Comparison of ENCODE assay signal across 13 cellular contexts in the genomic region with DNA sequence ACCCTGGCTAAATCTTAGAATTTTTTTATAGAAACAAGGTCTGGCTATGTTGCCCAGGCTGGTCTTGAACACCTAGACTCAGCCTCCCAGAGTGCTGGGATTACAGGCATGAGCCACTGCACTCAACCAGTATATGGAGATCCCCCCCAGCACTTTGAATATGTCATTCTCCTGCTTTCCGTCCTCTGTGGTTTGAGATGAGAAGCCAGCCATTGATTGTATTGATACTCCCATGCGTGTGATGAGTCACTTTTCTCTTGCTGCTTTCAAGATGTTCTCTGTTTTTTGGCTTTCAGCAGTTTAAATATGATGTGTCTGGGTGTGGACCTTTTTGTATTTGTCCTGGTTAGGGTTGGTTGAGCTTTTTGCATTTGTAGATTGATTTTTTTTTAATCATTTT.
DNase-seq lines count a peak whose midpoint lies in the region; ATAC-seq and TF ChIP-seq lines count a peak whose summit lies in the region.
"Had no signal": no experiment of that assay in that cellular context is flagged by ENCODE, and none has a peak within 500 bp of the region (broad histone marks: within the 10 kb centered on the region; RNA-seq: fewer than 3 reads in every experiment).

No MANE protein-coding gene starts in this region.

- H3K36me3 ChIP-seq in left lung, result peaks cover 0 to 53% of the 10 kb centered on the region in 2 donors
- H3K36me3 ChIP-seq: BLaER1 had no signal

- no peak overlapping the region for H3K4me3 ChIP-seq in left lung
- H3K4me3 ChIP-seq: BLaER1, upper lobe of right lung had no signal

- no peaks in the 10 kb centered on the region for H3K36me3 Mint-ChIP-seq in activated naive CD4-positive, alpha-beta T cell treated with anti-CD3 and anti-CD28 coated beads for 36 hours (ENCODE audit: low read depth)
- H3K36me3 Mint-ChIP-seq in activated naive CD8-positive, alpha-beta T cell treated with anti-CD3 and anti-CD28 coated beads for 36 hours, result no peaks in the 10 kb centered on the region
- H3K36me3 Mint-ChIP-seq in stimulated activated memory B cell treated with anti-CD40 and anti-IgM and Interleukin-4, amounts not matched to agents 10 μg/mL and 1 μg/mL and 100 μg/mL, for 72 hours, result no peaks in the 10 kb centered on the region
- H3K36me3 Mint-ChIP-seq: activated naive CD8-positive, alpha-beta T cell had no signal

- peak overlapping the region; percentile 57 for H3K27ac Mint-ChIP-seq in activated naive CD4-positive, alpha-beta T cell treated with anti-CD3 and anti-CD28 coated beads for 36 hours
- H3K27ac Mint-ChIP-seq in activated naive CD8-positive, alpha-beta T cell treated with anti-CD3 and anti-CD28 coated beads for 36 hours, result peak overlapping the region; percentile 66
- no peak overlapping the region for H3K27ac Mint-ChIP-seq in stimulated activated memory B cell treated with anti-CD40 and anti-IgM and Interleukin-4, amounts not matched to agents 10 μg/mL and 1 μg/mL and 100 μg/mL, for 72 hours
- H3K27ac Mint-ChIP-seq: activated naive CD8-positive, alpha-beta T cell had no signal

- H3K4me3 Mint-ChIP-seq in activated naive CD4-positive, alpha-beta T cell treated with anti-CD3 and anti-CD28 coated beads for 36 hours, result no peak overlapping the region
- H3K4me3 Mint-ChIP-seq in activated naive CD8-positive, alpha-beta T cell treated with anti-CD3 and anti-CD28 coated beads for 36 hours, result no peak overlapping the region
- H3K4me3 Mint-ChIP-seq in stimulated activated memory B cell treated with anti-CD40 and anti-IgM and Interleukin-4, amounts not matched to agents 10 μg/mL and 1 μg/mL and 100 μg/mL, for 72 hours, result no peak overlapping the region
- H3K4me3 Mint-ChIP-seq: activated naive CD8-positive, alpha-beta T cell had no signal

- H3K27ac ChIP-seq in left lung, result no peak overlapping the region
- H3K27ac ChIP-seq: BLaER1, upper lobe of right lung had no signal

- no peaks in the 10 kb centered on the region for H3K9me3 Mint-ChIP-seq in activated naive CD4-positive, alpha-beta T cell treated with anti-CD3 and anti-CD28 coated beads for 36 hours
- no peaks in the 10 kb centered on the region for H3K9me3 Mint-ChIP-seq in activated naive CD8-positive, alpha-beta T cell treated with anti-CD3 and anti-CD28 coated beads for 36 hours
- H3K9me3 Mint-ChIP-seq in stimulated activated memory B cell treated with anti-CD40 and anti-IgM and Interleukin-4, amounts not matched to agents 10 μg/mL and 1 μg/mL and 100 μg/mL, for 72 hours, result no peaks in the 10 kb centered on the region
- H3K9me3 Mint-ChIP-seq: naive thymus-derived CD4-positive, alpha-beta T cell had no signal

- TF ChIP-seq CTCF in left lung (IDR thresholded peaks at IDR 0.05), result no peak

- peaks cover 8% of the 10 kb centered on the region for H3K4me1 Mint-ChIP-seq in activated naive CD4-positive, alpha-beta T cell treated with anti-CD3 and anti-CD28 coated beads for 36 hours (ENCODE audit: low read depth)
- H3K4me1 Mint-ChIP-seq in activated naive CD8-positive, alpha-beta T cell treated with anti-CD3 and anti-CD28 coated beads for 36 hours, result peaks cover 8% of the 10 kb centered on the region
- H3K4me1 Mint-ChIP-seq in stimulated activated memory B cell treated with anti-CD40 and anti-IgM and Interleukin-4, amounts not matched to agents 10 μg/mL and 1 μg/mL and 100 μg/mL, for 72 hours, result no peaks in the 10 kb centered on the region

- no peaks in the 10 kb centered on the region for H3K27me3 ChIP-seq in left lung
- H3K27me3 ChIP-seq: BLaER1, upper lobe of right lung had no signal

- intact Hi-C loops in activated naive CD4-positive, alpha-beta T cell treated with anti-CD3 and anti-CD28 coated beads for 36 hours (cut with micrococcal nuclease), result loop anchor here (1.0 to 5.0 kb wide), 4 partner anchors 15 to 947 kb away; partner anchors contain the start of genes DNM1L, ETFBKMT and YARS2
- intact Hi-C loops in left lung (cut with DNase I), result no loop called here

- H3K4me1 ChIP-seq in left lung, result peaks cover 0 to 17% of the 10 kb centered on the region in 2 donors
- H3K4me1 ChIP-seq: BLaER1 had no signal

- ATAC-seq in HG03064 (IDR thresholded peaks at IDR 0.05; ENCODE audit: low read depth, unreplicated experiment) (peak; percentile 83), left lung (no peak)
- peak; percentile 67 for ATAC-seq in stimulated activated memory B cell treated with anti-CD40 and anti-IgM and Interleukin-4, amounts not matched to agents 10 μg/mL and 1 μg/mL and 100 μg/mL, for 72 hours
- ATAC-seq: naive thymus-derived CD4-positive, alpha-beta T cell; upper lobe of right lung had no signal

- no peaks in the 10 kb centered on the region for H3K27me3 Mint-ChIP-seq in activated naive CD4-positive, alpha-beta T cell treated with anti-CD3 and anti-CD28 coated beads for 36 hours (ENCODE audit: low read depth)
- no peaks in the 10 kb centered on the region for H3K27me3 Mint-ChIP-seq in activated naive CD8-positive, alpha-beta T cell treated with anti-CD3 and anti-CD28 coated beads for 36 hours
- H3K27me3 Mint-ChIP-seq in stimulated activated memory B cell treated with anti-CD40 and anti-IgM and Interleukin-4, amounts not matched to agents 10 μg/mL and 1 μg/mL and 100 μg/mL, for 72 hours, result no peaks in the 10 kb centered on the region
- H3K27me3 Mint-ChIP-seq: activated naive CD8-positive, alpha-beta T cell; naive thymus-derived CD4-positive, alpha-beta T cell had no signal

- DNase-seq in activated naive CD4-positive, alpha-beta T cell treated with anti-CD3 and anti-CD28 coated beads for 36 hours, result peak; percentile 73
- no peak for DNase-seq in activated naive CD4-positive, alpha-beta T cell treated with anti-CD3 and anti-CD28 coated beads, Interleukin-2, amount 50 U/mL, for 16 hours
- peak; percentile 50 for DNase-seq in activated naive CD8-positive, alpha-beta T cell treated with anti-CD3 and anti-CD28 coated beads for 36 hours
- DNase-seq in left lung (no peak), NCI-H2029 (lab: John Stamatoyannopoulos, UW) (no peak), middle frontal gyrus (ENCODE audit: extremely low spot score, low spot score) (no peak)
- DNase-seq: Kasumi-1, upper lobe of right lung had no signal

- CTCF ChIA-PET in activated naive CD4-positive, alpha-beta T cell treated with anti-CD3 and anti-CD28 coated beads for 36 hours (lab: Charles Lee), result interaction anchor here (0.6 kb wide), 1 partner anchor 56 kb away, joined by 3 read pairs; no protein-coding TSS in a partner anchor

- H3K9me3 ChIP-seq in left lung, result no peaks in the 10 kb centered on the region
- H3K9me3 ChIP-seq: BLaER1, upper lobe of right lung had no signal

Comparison
In these comparisons a context has a peak if more than half of its experiments do, and no peak if none do; other contexts are left out.
1. DNase-seq: peak in activated naive CD4-positive, alpha-beta T cell treated with anti-CD3 and anti-CD28 coated beads for 36 hours (single experiment) and activated naive CD8-positive, alpha-beta T cell treated with anti-CD3 and anti-CD28 coated beads for 36 hours (single experiment); none in activated naive CD4-positive, alpha-beta T cell treated with anti-CD3 and anti-CD28 coated beads, Interleukin-2, amount 50 U/mL, for 16 hours (single experiment), left lung (0 of 2), NCI-H2029 (single experiment) and middle frontal gyrus (single experiment).